In the genomic region with DNA sequence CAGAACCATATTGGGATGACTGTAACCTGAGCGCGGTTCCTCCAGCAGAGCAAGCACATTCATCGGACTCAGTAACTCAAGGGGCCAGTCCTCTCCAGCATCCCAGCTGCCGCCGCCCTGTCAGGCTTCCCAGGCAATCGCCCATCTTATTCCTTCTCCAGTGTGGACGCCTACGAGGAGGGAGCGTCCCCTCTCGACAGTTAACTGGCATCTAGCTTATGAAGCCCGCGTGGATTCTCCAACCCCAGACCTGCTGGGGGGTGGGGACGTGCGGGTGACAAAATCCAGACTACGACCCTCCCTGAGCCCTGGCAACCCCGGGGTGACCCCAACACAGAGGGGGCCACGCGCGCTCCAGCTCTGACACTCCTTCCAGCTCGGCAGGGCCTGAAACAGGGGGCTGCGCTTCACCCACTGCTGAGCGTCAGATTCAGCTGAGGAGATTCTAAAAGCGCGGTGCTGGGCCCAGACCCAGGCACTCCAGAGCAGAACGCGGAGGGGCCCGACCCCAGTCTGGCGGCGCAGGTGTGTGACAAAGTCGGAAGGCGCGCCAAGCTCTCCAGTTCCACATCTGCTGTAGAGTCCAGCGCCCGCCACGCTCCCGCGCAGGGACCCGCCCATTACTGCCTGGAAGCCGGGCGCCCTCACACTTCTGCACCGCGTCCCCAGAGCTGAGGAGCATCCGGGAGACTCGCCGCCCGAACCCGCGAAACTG, we compare ENCODE assay signal across 8 cellular contexts. TPM values are rescaled to one million over a fixed set of nuclear protein-coding genes. Genes with fewer than 3 reads are reported as not detected.
A peak's percentile ranks its signal among the peaks of the same experiment; 100 is the strongest.
DNase-seq lines count a peak whose midpoint lies in the region; ATAC-seq and TF ChIP-seq lines count a peak whose summit lies in the region.

No MANE protein-coding gene starts in this region.

- BruUV-seq in HCT116 (replicated peaks; lab: Mats Ljungman, UMichigan): TSS peak; percentile 74
- BruUV-seq in mammary epithelial cell (replicated peaks; lab: Mats Ljungman, UMichigan): no TSS peak

- no peaks in the 10 kb centered on the region for H3K9me2 ChIP-seq in HCT116 (ENCODE audit: insufficient read depth)

- TF ChIP-seq POLR2A in HCT116 (IDR thresholded peaks at IDR 0.05; ENCODE audit: borderline replicate concordance, extremely low read depth, insufficient read depth, insufficient read length): peak; percentile 46

- dilution Hi-C loops in mammary epithelial cell (cut with HindIII; ENCODE audit: low sequenced_read_pairs): no loop called here

- in situ Hi-C loops in mammary epithelial cell (cut with MboI; ENCODE audit: low sequenced_read_pairs in 2 of 2): no loop called here

- peak; percentile 50 for TF ChIP-seq RAD21 in HCT116 (IDR thresholded peaks at IDR 0.05; ENCODE audit: low read depth)

- peak; percentile 75 for ATAC-seq in HCT116

- CTCF ChIA-PET in HCT116 (lab: Charles Lee) (interaction anchor here (1.3 kb wide), 1 partner anchor 43 kb away, joined by 4 read pairs; no protein-coding TSS in a partner anchor), mammary epithelial cell (lab: Charles Lee; ENCODE audit: low non-redundant PET) (interaction anchor here (0.6 kb wide), 3 partner anchors 142 to 462 kb away, joined by 3 to 4 read pairs (median 3); no protein-coding TSS in a partner anchor)

- H3K4me3 ChIP-seq in GM06990 (replicated peaks; ENCODE audit: low read depth, low read length): peak overlapping the region; percentile 88
- peak overlapping the region; percentile 80 to 81 for H3K4me3 ChIP-seq in HCT116 (replicated peaks in 1 of 2; ENCODE audit: low read depth in 1 of 2, low read length in 2 of 2)
- H3K4me3 ChIP-seq in LNCaP clone FGC (ENCODE audit: low read depth, low read length): peak overlapping the region; percentile 85
- peak overlapping the region; percentile 69 to 93 (median 77) for H3K4me3 ChIP-seq in mammary epithelial cell (replicated peaks in 1 of 3; ENCODE audit: insufficient read depth in 1 of 3, low read depth in 2 of 3, low read length in 3 of 3)
- peak overlapping the region; percentile 70 to 83 (median 78) for H3K4me3 ChIP-seq in skeletal muscle tissue (ENCODE audit: low read length in 3 of 3)

- H2AFZ ChIP-seq in HCT116 (ENCODE audit: low read depth, low read length, poor library complexity, severe bottlenecking) (peak overlapping the region; percentile 11), mammary epithelial cell (ENCODE audit: low read depth, low read length) (peak overlapping the region; percentile 97)

- POLR2A ChIA-PET in HCT116 (lab: Charles Lee): no interaction called here

- WGBS in mammary epithelial cell (ENCODE audit: low coverage, missing lambda C conversion rate): 1% methylated on average over 16 of the region's 48 CpGs

- H3K36me3 ChIP-seq in GM06990 (ENCODE audit: control insufficient read depth, insufficient read depth, low read length): no peaks in the 10 kb centered on the region
- no peaks in the 10 kb centered on the region for H3K36me3 ChIP-seq in HCT116 (ENCODE audit: control insufficient read depth in 1 of 2, insufficient read depth in 2 of 2, low read length in 2 of 2)
- H3K36me3 ChIP-seq in mammary epithelial cell (ENCODE audit: insufficient read depth, low read length): no peaks in the 10 kb centered on the region
- no peaks in the 10 kb centered on the region for H3K36me3 ChIP-seq in skeletal muscle tissue (ENCODE audit: control insufficient read depth in 3 of 3, insufficient read depth in 3 of 3, low read length in 3 of 3)

- RAD21 ChIA-PET in HCT116 (lab: Charles Lee; ENCODE audit: low non-redundant PET in 1 of 2, low total read pairs in 2 of 2, uncharacterized antibody in 2 of 2, unreplicated experiment in 2 of 2): interaction anchor here in 1 of 2 experiments (1.2 kb wide), 1 partner anchor 35 kb away, joined by 3 read pairs; no protein-coding TSS in a partner anchor

- H4K20me1 ChIP-seq in HCT116 (ENCODE audit: insufficient read depth) (no peaks in the 10 kb centered on the region), mammary epithelial cell (ENCODE audit: insufficient read depth, low read length) (no peaks in the 10 kb centered on the region)

- no peaks in the 10 kb centered on the region for H3K27me3 ChIP-seq in GM06990 (replicated peaks; ENCODE audit: control insufficient read depth, insufficient read depth, low read length)
- H3K27me3 ChIP-seq in HCT116 (ENCODE audit: insufficient read depth, low read length): no peaks in the 10 kb centered on the region
- H3K27me3 ChIP-seq in mammary epithelial cell (ENCODE audit: insufficient read depth, low read length): no peaks in the 10 kb centered on the region
- H3K27me3 ChIP-seq in skeletal muscle tissue (ENCODE audit: control insufficient read depth in 3 of 3, insufficient read depth in 3 of 3, low read length in 3 of 3): no peaks in the 10 kb centered on the region

- no peak for TF ChIP-seq CTCF in GM06990 (IDR thresholded peaks at IDR 0.05; ENCODE audit: insufficient read depth, low read length, poor library complexity, severe bottlenecking)
- TF ChIP-seq CTCF in HCT116 (IDR thresholded peaks at IDR 0.05 in 2 of 3, conservative IDR thresholded peaks at IDR 0.05 in 1 of 3; ENCODE audit: borderline replicate concordance in 1 of 3, insufficient read depth in 1 of 3, low read depth in 2 of 3, low read length in 2 of 3): no peak
- TF ChIP-seq CTCF in LNCaP clone FGC (IDR thresholded peaks at IDR 0.05; ENCODE audit: control insufficient read depth, extremely low read depth, insufficient read depth): peak; percentile 32
- peak in 1 of 2 donors; percentile 33 for TF ChIP-seq CTCF in mammary epithelial cell (conservative IDR thresholded peaks at IDR 0.05 in 1 of 2, IDR thresholded peaks at IDR 0.05 in 1 of 2; ENCODE audit: extremely low read depth in 1 of 2, insufficient read depth in 1 of 2, low read depth in 1 of 2, low read length in 2 of 2)

- intact Hi-C loops in HCT116 (cut with micrococcal nuclease) (loop anchor here (2.0 kb wide), 1 partner anchor 167 kb away; a partner anchor contains a TSS), mammary epithelial cell (cut with micrococcal nuclease) (no loop called here)

- H3K9ac ChIP-seq in HCT116 (ENCODE audit: low read length) (peak overlapping the region; percentile 91), mammary epithelial cell (ENCODE audit: insufficient read depth, low read length) (peak overlapping the region; percentile 71), skeletal muscle tissue (ENCODE audit: low read depth in 1 of 3, low read length in 3 of 3) (peak overlapping the region; percentile 51 to 84 (median 77))

- H3K27ac ChIP-seq in HCT116 (ENCODE audit: low read depth, low read length) (peak overlapping the region; percentile 93), mammary epithelial cell (ENCODE audit: insufficient read depth, low read depth, low read length) (peak overlapping the region; percentile 74), skeletal muscle tissue (ENCODE audit: low read depth, low read length) (peak overlapping the region; percentile 72)

- H3K4me1 ChIP-seq in HCT116 (ENCODE audit: control insufficient read depth in 1 of 2, insufficient read depth in 2 of 2, low read length in 2 of 2) (peaks cover 11 to 19% of the 10 kb centered on the region in 2 experiments; a peak in 3 of 4 replicates), mammary epithelial cell (ENCODE audit: insufficient read depth, low read length) (peaks cover 13% of the 10 kb centered on the region), skeletal muscle tissue (ENCODE audit: control insufficient read depth in 3 of 3, insufficient read depth in 3 of 3, low read length in 3 of 3) (peaks cover 6 to 11% (median 10%) of the 10 kb centered on the region in 3 donors)

- H3K9me3 ChIP-seq in HCT116 (ENCODE audit: control insufficient read depth in 1 of 2, insufficient read depth in 1 of 2, low read depth in 1 of 2, low read length in 2 of 2) (peaks cover 0 to 8% of the 10 kb centered on the region in 2 experiments; a peak in 1 of 4 replicates), mammary epithelial cell (replicated peaks; ENCODE audit: insufficient read depth, low read length) (no peaks in the 10 kb centered on the region), skeletal muscle tissue (ENCODE audit: control insufficient read depth in 3 of 3, low read length in 3 of 3) (no peaks in the 10 kb centered on the region)

- H3K79me2 ChIP-seq in HCT116 (ENCODE audit: insufficient read depth, low read length) (0 out of 2 replicates have a peak, but pooled peaks cover 6% of the 10 kb centered on the region), mammary epithelial cell (ENCODE audit: insufficient read depth, low read length) (peaks cover 14% of the 10 kb centered on the region)

- DNase-seq in A172 (ENCODE audit: low spot score): peak; percentile 49
- DNase-seq in GM06990 (ENCODE audit: extremely low read depth, insufficient read length): no peak
- DNase-seq in HCT116 (ENCODE audit: low read depth, low spot score): no peak
- DNase-seq in LNCaP clone FGC (ENCODE audit: low read depth): peak; percentile 37
- peak; percentile 82 for DNase-seq in RKO (ENCODE audit: low spot score)
- peak; percentile 66 for DNase-seq in mammary epithelial cell
- DNase-seq in inferior parietal cortex (ENCODE audit: extremely low spot score): peak; percentile 38

- H3K4me2 ChIP-seq in HCT116 (ENCODE audit: low read length): peak overlapping the region; percentile 97
- peak overlapping the region; percentile 95 for H3K4me2 ChIP-seq in mammary epithelial cell (ENCODE audit: insufficient read depth, low read depth, low read length)

TF ChIP-seq in HCT116, 20 proteins besides CTCF, POLR2A, EP300 and RAD21 (continues in another document):
- peak; percentile 3 for TF ChIP-seq YY1 (IDR thresholded peaks at IDR 0.05; ENCODE audit: extremely low read depth, insufficient replicate concordance, low read depth, low read length)
- peak; percentile 25; the same call in 1 of the 2 replicates for TF ChIP-seq ZFX (IDR thresholded peaks at IDR 0.05)
- TF ChIP-seq SIN3A (IDR thresholded peaks at IDR 0.05; ENCODE audit: low read depth): peak; percentile 41; the same call in 1 of the 2 replicates
- TF ChIP-seq, protein P1, sequence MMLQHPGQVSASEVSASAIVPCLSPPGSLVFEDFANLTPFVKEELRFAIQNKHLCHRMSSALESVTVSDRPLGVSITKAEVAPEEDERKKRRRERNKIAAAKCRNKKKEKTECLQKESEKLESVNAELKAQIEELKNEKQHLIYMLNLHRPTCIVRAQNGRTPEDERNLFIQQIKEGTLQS (IDR thresholded peaks at IDR 0.05): no peak
- TF ChIP-seq TCF7L2 (IDR thresholded peaks at IDR 0.05; ENCODE audit: borderline replicate concordance, extremely low read depth, insufficient read depth, insufficient read length): no peak

RNA-seq across cellular contexts. Expression of a gene that starts 43.9 kb away (rescaled TPM):
- 0.17 TPM in 1 of 2 replicates, not detected in the other for total RNA-seq in A172 (2014; rRNA removed; shearing (Covaris generic))
- 0.32 TPM for total RNA-seq in HCT116 (2021; ENCODE audit: unreplicated experiment)
- 0.12 and 0.16 TPM in 2 replicates for polyA plus RNA-seq in HCT116 (2012)
- total RNA-seq in mammary epithelial cell: under 1 TPM in 1 of 2 donors, not detected in 1; 0.21 TPM
- polyA plus RNA-seq in mammary epithelial cell: 0.06 TPM
- polyA minus RNA-seq in mammary epithelial cell: not detected
- total RNA-seq in skeletal muscle tissue: 1.0 TPM

RNA-seq across cellular contexts. Expression of a gene that starts 50.1 kb away (rescaled TPM):
- total RNA-seq in A172 (2014; rRNA removed; shearing (Covaris generic)): 29.6 and 48.2 TPM in 2 replicates
- 153 TPM for total RNA-seq in HCT116 (2021; ENCODE audit: unreplicated experiment)
- polyA plus RNA-seq in HCT116 (2012): 101 and 114 TPM in 2 replicates
- total RNA-seq in mammary epithelial cell: 100 to 1,000 TPM in 1 of 2 donors, 10 to 100 TPM in 1; 39.5 to 117 TPM
- 70.7 TPM for polyA plus RNA-seq in mammary epithelial cell
- 193 TPM for polyA minus RNA-seq in mammary epithelial cell
- 31.3 TPM for total RNA-seq in skeletal muscle tissue

Comparison
In these comparisons a context has a peak if more than half of its experiments do, and no peak if none do; other contexts are left out.
1. DNase-seq: peak in A172 (single experiment), LNCaP clone FGC (single experiment), RKO (single experiment), mammary epithelial cell (single experiment) and inferior parietal cortex (single experiment); none in GM06990 (single experiment) and HCT116 (single experiment).
2. Peak in every context shown above with its lines, with median percentiles within 50 percentile points of each other: H3K4me3 ChIP-seq, H3K27ac ChIP-seq and H3K9ac ChIP-seq.